ENCODE assay signal across 19 cellular contexts in genomic region chr7:1906087-1906830, GRCh38.
"Had no signal": no experiment of that assay in that cellular context is flagged by ENCODE, and none has a peak within 500 bp of the region (broad histone marks: within the 10 kb centered on the region; RNA-seq: fewer than 3 reads in every experiment).

No MANE protein-coding gene starts in this region.

- H3K27ac Mint-ChIP-seq: activated CD8-positive, alpha-beta T cell treated with anti-CD3 and anti-CD28 coated beads, Interleukin-2, amount 10 ng/mL, durations not matched to agents 7 days and 5 days; activated naive CD8-positive, alpha-beta T cell; dendritic cell treated with granulocyte-macrophage colony-stimulating factor and Interleukin-4, amounts not matched to agents 40 ng/mL and 50 ng/mL, for 4 days; natural killer cell; T-helper 17 cell had no signal

- H3K4me3 Mint-ChIP-seq: activated CD8-positive, alpha-beta T cell treated with anti-CD3 and anti-CD28 coated beads, Interleukin-2, amount 10 ng/mL, durations not matched to agents 7 days and 5 days; activated naive CD8-positive, alpha-beta T cell; dendritic cell treated with granulocyte-macrophage colony-stimulating factor and Interleukin-4, amounts not matched to agents 40 ng/mL and 50 ng/mL, for 4 days; natural killer cell; T-helper 17 cell had no signal

- H3K9me3 ChIP-seq: heart left ventricle, sigmoid colon, thoracic aorta, upper lobe of right lung had no signal

- H3K27me3 ChIP-seq: heart left ventricle, sigmoid colon, upper lobe of right lung had no signal

- ATAC-seq: activated CD8-positive, alpha-beta T cell treated with anti-CD3 and anti-CD28 coated beads, Interleukin-2, amount 10 ng/mL, durations not matched to agents 7 days and 5 days; T-helper 17 cell; upper lobe of right lung had no signal

- H3K36me3 ChIP-seq: heart left ventricle, sigmoid colon, thoracic aorta, upper lobe of right lung, WERI-Rb-1 had no signal

- H3K4me1 ChIP-seq: heart left ventricle, sigmoid colon, upper lobe of right lung had no signal

- H3K36me3 Mint-ChIP-seq: activated naive CD8-positive, alpha-beta T cell; natural killer cell had no signal

- DNase-seq: activated CD4-positive, alpha-beta T cell treated with anti-CD3 and anti-CD28 coated beads for 4 hours; activated CD8-positive, alpha-beta memory T cell treated with anti-CD3 and anti-CD28 coated beads, Interleukin-2, amount 50 U/mL, for 4 hours; activated CD8-positive, alpha-beta T cell treated with anti-CD3 and anti-CD28 coated beads, Interleukin-2, amount 10 ng/mL, durations not matched to agents 7 days and 5 days; activated effector memory CD4-positive, alpha-beta T cell treated with anti-CD3 and anti-CD28 coated beads, Interleukin-2, amount 50 U/mL, for 16 hours; activated T-cell treated with anti-CD3 and anti-CD28 coated beads, Interleukin-2, amount 50 U/mL, for 48 hours; amniotic stem cell; central memory CD4-positive, alpha-beta T cell; effector memory CD4-positive, alpha-beta T cell; mesenchymal stem cell; natural killer cell; sigmoid colon; stimulated activated CD4-positive, alpha-beta T cell treated with anti-CD3 and anti-CD28 coated beads, Interleukin-1b, Interleukin-23, amount 100 ng/mL, for 48 hours; T-helper 17 cell; upper lobe of right lung; WERI-Rb-1 had no signal

- H3K9me3 Mint-ChIP-seq: dendritic cell treated with granulocyte-macrophage colony-stimulating factor and Interleukin-4, amounts not matched to agents 40 ng/mL and 50 ng/mL, for 4 days; natural killer cell had no signal

- H3K27ac ChIP-seq: heart left ventricle, sigmoid colon, thoracic aorta, upper lobe of right lung, WERI-Rb-1 had no signal

- H3K4me3 ChIP-seq: heart left ventricle, sigmoid colon, thoracic aorta, upper lobe of right lung had no signal

- H3K27me3 Mint-ChIP-seq: activated naive CD8-positive, alpha-beta T cell; dendritic cell treated with granulocyte-macrophage colony-stimulating factor and Interleukin-4, amounts not matched to agents 40 ng/mL and 50 ng/mL, for 4 days; T-helper 17 cell had no signal
